19 cellular contexts compared by ENCODE assay signal in the genomic region with DNA sequence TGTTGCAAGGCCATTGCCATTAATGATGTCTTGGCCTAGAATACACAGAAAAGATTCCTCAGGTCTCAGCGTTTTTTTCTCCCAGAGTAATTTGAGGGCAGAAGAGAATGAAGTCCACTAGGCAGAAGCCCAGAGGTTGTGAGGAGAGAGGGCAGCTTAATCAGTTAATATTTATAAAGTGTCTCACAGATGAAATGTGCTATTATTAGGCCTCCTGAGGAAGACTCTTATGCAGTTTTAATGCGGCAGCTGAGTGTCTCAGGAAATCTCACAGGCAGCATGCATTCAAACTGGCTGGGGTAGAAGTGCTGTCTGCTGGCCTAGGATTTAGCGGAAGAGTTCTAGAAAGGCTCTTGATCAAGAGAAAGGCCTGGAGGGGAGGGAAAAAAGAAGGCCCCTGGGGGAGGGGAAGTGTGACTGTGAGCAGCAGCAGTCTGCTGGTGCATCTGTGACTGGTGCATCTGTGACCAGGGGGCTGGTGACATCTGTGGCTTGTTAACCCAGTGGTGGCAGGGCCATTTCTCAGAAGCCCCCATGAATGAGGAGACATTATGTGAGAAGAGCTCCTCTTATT.
"Had no signal": no experiment of that assay in that cellular context is flagged by ENCODE, and none has a peak within 500 bp of the region (broad histone marks: within the 10 kb centered on the region; RNA-seq: fewer than 3 reads in every experiment).

No MANE protein-coding gene starts in this region.

- H3K4me3 ChIP-seq: body of pancreas, prostate gland, suprapubic skin, upper lobe of left lung had no signal

- H3K27me3 ChIP-seq: body of pancreas, suprapubic skin, upper lobe of left lung had no signal

- H3K4me3 Mint-ChIP-seq: activated CD4-positive, alpha-beta T cell treated with anti-CD3 and anti-CD28 coated beads, Interleukin-2, amount 10 ng/mL, durations not matched to agents 7 days and 5 days; activated naive CD4-positive, alpha-beta T cell treated with anti-CD3 and anti-CD28 coated beads, Interleukin-2, amount 50 U/mL, for 24 hours; activated T-cell treated with anti-CD3 and anti-CD28 coated beads, Interleukin-2, amount 50 U/mL, for 24 hours; immature natural killer cell; naive thymus-derived CD4-positive, alpha-beta T cell; T-helper 1 cell treated with Interleukin-12 subunit alpha and Interleukin-12 subunit beta and Interleukin-4 antibody, amounts not matched to agents 30 μg/mL and 1 μg/mL, for 36 hours had no signal

- H3K36me3 ChIP-seq: prostate gland, suprapubic skin, upper lobe of left lung had no signal

- H3K36me3 Mint-ChIP-seq: activated naive CD4-positive, alpha-beta T cell treated with anti-CD3 and anti-CD28 coated beads, Interleukin-2, amount 50 U/mL, for 24 hours; immature natural killer cell; naive thymus-derived CD4-positive, alpha-beta T cell had no signal

- H3K4me1 ChIP-seq: body of pancreas, prostate gland, suprapubic skin, upper lobe of left lung had no signal

- H3K27ac ChIP-seq: body of pancreas, prostate gland, suprapubic skin, upper lobe of left lung had no signal

- H3K9me3 Mint-ChIP-seq: activated CD4-positive, alpha-beta T cell treated with anti-CD3 and anti-CD28 coated beads, Interleukin-2, amount 10 ng/mL, durations not matched to agents 7 days and 5 days; activated naive CD4-positive, alpha-beta T cell treated with anti-CD3 and anti-CD28 coated beads, Interleukin-2, amount 50 U/mL, for 24 hours; T-helper 1 cell treated with Interleukin-12 subunit alpha and Interleukin-12 subunit beta and Interleukin-4 antibody, amounts not matched to agents 30 μg/mL and 1 μg/mL, for 36 hours had no signal

- H3K27ac Mint-ChIP-seq: activated CD4-positive, alpha-beta T cell treated with anti-CD3 and anti-CD28 coated beads, Interleukin-2, amount 10 ng/mL, durations not matched to agents 7 days and 5 days; activated naive CD4-positive, alpha-beta T cell treated with anti-CD3 and anti-CD28 coated beads, Interleukin-2, amount 50 U/mL, for 24 hours; activated T-cell treated with anti-CD3 and anti-CD28 coated beads, Interleukin-2, amount 50 U/mL, for 24 hours; immature natural killer cell; naive thymus-derived CD4-positive, alpha-beta T cell; T-helper 1 cell treated with Interleukin-12 subunit alpha and Interleukin-12 subunit beta and Interleukin-4 antibody, amounts not matched to agents 30 μg/mL and 1 μg/mL, for 36 hours had no signal

- DNase-seq: activated CD4-positive, alpha-beta T cell treated with anti-CD3 and anti-CD28 coated beads, Interleukin-2, amount 10 ng/mL, durations not matched to agents 7 days and 5 days; activated CD4-positive, CD25-positive, alpha-beta regulatory T cell; activated effector memory CD4-positive, alpha-beta T cell treated with Interleukin-2 at 50 U/mL for 16 hours; activated T-cell treated with anti-CD3 and anti-CD28 coated beads, Interleukin-2, amount 50 U/mL, for 24 hours; amniotic stem cell; body of pancreas; cerebellar nuclear complex; dermis blood vessel endothelial cell; erythroblast; immature natural killer cell; naive thymus-derived CD4-positive, alpha-beta T cell; stimulated activated CD4-positive, alpha-beta T cell treated with anti-CD3 and anti-CD28 coated beads, Interleukin-4, amount 100 ng/mL, for 1 hour; stimulated activated CD8-positive, alpha-beta memory T cell treated with anti-CD3 and anti-CD28 coated beads, Interleukin-4, amount 100 ng/mL, for 48 hours; stimulated activated naive CD8-positive, alpha-beta T cell treated with anti-CD3 and anti-CD28 coated beads, Interleukin-15, Interleukin-2, amounts not matched to agents 100 U/mL and 50 U/mL, for 24 hours; upper lobe of left lung had no signal

- ATAC-seq: body of pancreas; naive thymus-derived CD4-positive, alpha-beta T cell; stimulated activated naive CD8-positive, alpha-beta T cell treated with anti-CD3 and anti-CD28 coated beads, Interleukin-15, Interleukin-2, amounts not matched to agents 100 U/mL and 50 U/mL, for 24 hours had no signal

- H3K4me1 Mint-ChIP-seq: activated CD4-positive, alpha-beta T cell treated with anti-CD3 and anti-CD28 coated beads, Interleukin-2, amount 10 ng/mL, durations not matched to agents 7 days and 5 days; activated naive CD4-positive, alpha-beta T cell treated with anti-CD3 and anti-CD28 coated beads, Interleukin-2, amount 50 U/mL, for 24 hours; immature natural killer cell; naive thymus-derived CD4-positive, alpha-beta T cell had no signal

- H3K27me3 Mint-ChIP-seq: activated CD4-positive, alpha-beta T cell treated with anti-CD3 and anti-CD28 coated beads, Interleukin-2, amount 10 ng/mL, durations not matched to agents 7 days and 5 days; activated T-cell treated with anti-CD3 and anti-CD28 coated beads, Interleukin-2, amount 50 U/mL, for 24 hours had no signal

- H3K9me3 ChIP-seq: body of pancreas, prostate gland, suprapubic skin, upper lobe of left lung had no signal
